ENCODE assay signal across 22 cellular contexts in genomic region chr2:47019991-47020681, GRCh38.
DNase-seq lines count a peak whose midpoint lies in the region; ATAC-seq, FAIRE-seq and TF ChIP-seq lines count a peak whose summit lies in the region.
"Had no signal": no experiment of that assay in that cellular context is flagged by ENCODE, and none has a peak within 500 bp of the region (broad histone marks: within the 10 kb centered on the region; RNA-seq: fewer than 3 reads in every experiment).

No MANE protein-coding gene starts in this region.

- no peaks in the 10 kb centered on the region for H3K9me1 ChIP-seq in K562 (ENCODE audit: control insufficient read depth, insufficient read depth, low read length)

- H3K27me3 Mint-ChIP-seq in stimulated activated naive B cell treated with anti-CD40 and anti-IgM and Interleukin-4, amounts not matched to agents 10 μg/mL and 1 μg/mL and 100 μg/mL, for 72 hours: no peaks in the 10 kb centered on the region
- H3K27me3 Mint-ChIP-seq: activated naive CD8-positive, alpha-beta T cell treated with anti-CD3 and anti-CD28 coated beads, Interleukin-2, amount 10 ng/mL, durations not matched to agents 7 days and 5 days; CD4-positive, alpha-beta T cell had no signal

- H3K27ac Mint-ChIP-seq in stimulated activated naive B cell treated with anti-CD40 and anti-IgM and Interleukin-4, amounts not matched to agents 10 μg/mL and 1 μg/mL and 100 μg/mL, for 72 hours: peak overlapping the region; percentile 84
- H3K27ac Mint-ChIP-seq: activated naive CD8-positive, alpha-beta T cell treated with anti-CD3 and anti-CD28 coated beads, Interleukin-2, amount 10 ng/mL, durations not matched to agents 7 days and 5 days; CD4-positive, alpha-beta T cell; T-helper 1 cell treated with Interleukin-12 subunit alpha and Interleukin-12 subunit beta and Interleukin-4 antibody, amounts not matched to agents 30 μg/mL and 1 μg/mL, for 36 hours had no signal

- ATAC-seq in K562 (no peak), HG03139 (IDR thresholded peaks at IDR 0.05; ENCODE audit: unreplicated experiment) (no peak)
- no peak for ATAC-seq in stimulated activated naive B cell treated with anti-CD40 and anti-IgM and Interleukin-4, amounts not matched to agents 10 μg/mL and 1 μg/mL and 100 μg/mL, for 72 hours (replicated peaks)
- ATAC-seq: HepG2 had no signal

- no peak for TF ChIP-seq POLR2A in K562 (conservative IDR thresholded peaks at IDR 0.05)

- peaks cover 39 to 51% of the 10 kb centered on the region in 2 donors for H3K36me3 Mint-ChIP-seq in stimulated activated naive B cell treated with anti-CD40 and anti-IgM and Interleukin-4, amounts not matched to agents 10 μg/mL and 1 μg/mL and 100 μg/mL, for 72 hours

- intact Hi-C loops in K562 (cut with micrococcal nuclease): no loop called here

- H3K4me2 ChIP-seq in KMS-11 (peak overlapping the region; percentile 36; the same call in 1 of the 2 replicates), K562 (ENCODE audit: insufficient read depth, low read length) (no peak overlapping the region)

- WGBS in K562 (ENCODE audit: insufficient coverage, low coverage, missing lambda C conversion rate): 73% methylated on average over 13 of the region's 13 CpGs

- no peaks in the 10 kb centered on the region for H3K9me3 Mint-ChIP-seq in stimulated activated naive B cell treated with anti-CD40 and anti-IgM and Interleukin-4, amounts not matched to agents 10 μg/mL and 1 μg/mL and 100 μg/mL, for 72 hours
- H3K9me3 Mint-ChIP-seq: activated naive CD8-positive, alpha-beta T cell treated with anti-CD3 and anti-CD28 coated beads, Interleukin-2, amount 10 ng/mL, durations not matched to agents 7 days and 5 days; CD4-positive, alpha-beta T cell; T-helper 1 cell treated with Interleukin-12 subunit alpha and Interleukin-12 subunit beta and Interleukin-4 antibody, amounts not matched to agents 30 μg/mL and 1 μg/mL, for 36 hours had no signal

- in situ Hi-C loops in K562 (cut with MboI): no loop called here
- in situ Hi-C loops in GM13977 (cut with MboI; ENCODE audit: low pct_unique_long_range_greater_than_20kb, low sequenced_read_pairs, unreplicated experiment): no loop called here

- no TSS peak for BruUV-seq in K562 (replicated peaks; lab: Mats Ljungman, UMichigan)

- peak overlapping the region; percentile 68 for H3K27ac ChIP-seq in KMS-11
- no peak overlapping the region for H3K27ac ChIP-seq in K562 (ENCODE audit: extremely low read depth, low read depth, low read length)
- H3K27ac ChIP-seq in right atrium auricular region: peak overlapping the region; percentile 78
- H3K27ac ChIP-seq: GM23248, SJSA1 had no signal

- H3K4me3 ChIP-seq in KMS-11 (IDR thresholded peaks at IDR 0.05; ENCODE audit: insufficient read depth, low read depth, low read length): no peak overlapping the region
- H3K4me3 ChIP-seq in K562: no peak overlapping the region
- H3K4me3 ChIP-seq in right atrium auricular region: no peak overlapping the region
- H3K4me3 ChIP-seq: GM23248, SJSA1, spleen had no signal

- no peak overlapping the region for H3K4me3 Mint-ChIP-seq in stimulated activated naive B cell treated with anti-CD40 and anti-IgM and Interleukin-4, amounts not matched to agents 10 μg/mL and 1 μg/mL and 100 μg/mL, for 72 hours
- H3K4me3 Mint-ChIP-seq: activated naive CD8-positive, alpha-beta T cell treated with anti-CD3 and anti-CD28 coated beads, Interleukin-2, amount 10 ng/mL, durations not matched to agents 7 days and 5 days; CD4-positive, alpha-beta T cell; T-helper 1 cell treated with Interleukin-12 subunit alpha and Interleukin-12 subunit beta and Interleukin-4 antibody, amounts not matched to agents 30 μg/mL and 1 μg/mL, for 36 hours had no signal

- H3K27me3 ChIP-seq in KMS-11 (ENCODE audit: insufficient read depth, low read depth) (no peaks in the 10 kb centered on the region), K562 (ENCODE audit: control insufficient read depth in 2 of 2, insufficient read depth in 2 of 2, low read length in 2 of 2) (no peaks in the 10 kb centered on the region), right atrium auricular region (no peaks in the 10 kb centered on the region)
- H3K27me3 ChIP-seq: SJSA1, spleen had no signal

- H2AFZ ChIP-seq in KMS-11 (ENCODE audit: low read depth) (no peak overlapping the region), K562 (ENCODE audit: low read depth, low read length) (no peak overlapping the region)
- H2AFZ ChIP-seq: GM23248 had no signal

- no peak for TF ChIP-seq CTCF in KMS-11 (conservative IDR thresholded peaks at IDR 0.05; ENCODE audit: low read depth, low read length)
- TF ChIP-seq CTCF in K562 (IDR thresholded peaks at IDR 0.05 in 2 of 3, conservative IDR thresholded peaks at IDR 0.05 in 1 of 3; ENCODE audit: insufficient read depth in 2 of 3, low read depth in 1 of 3, low read length in 3 of 3): no peak
- TF ChIP-seq CTCF in right atrium auricular region (IDR thresholded peaks at IDR 0.05): no peak
- no peak for TF ChIP-seq CTCF in GM13977 (IDR thresholded peaks at IDR 0.05; ENCODE audit: extremely low read depth, insufficient read depth, missing control alignments)

- H4K20me1 ChIP-seq in KMS-11 (ENCODE audit: insufficient read depth): no peaks in the 10 kb centered on the region
- no peaks in the 10 kb centered on the region for H4K20me1 ChIP-seq in K562 (replicated peaks; ENCODE audit: control insufficient read depth, insufficient read depth, low read length)

- no peak for FAIRE-seq in K562 (lab: Jason Lieb, UNC)
- FAIRE-seq: frontal cortex, HepG2 had no signal

- TF ChIP-seq EP300 in K562 (IDR thresholded peaks at IDR 0.05; ENCODE audit: low read length): no peak

- CTCF ChIA-PET in K562 (lab: Yijun Ruan, JAX; ENCODE audit: low intra/inter-chr PET ratio): interaction anchor here (0.5 kb wide), 1 partner anchor 1004 kb away, joined by 5 read pairs; no protein-coding TSS in a partner anchor

- H3K9me3 ChIP-seq in K562 (replicated peaks; ENCODE audit: control insufficient read depth, insufficient read depth, low read depth, low read length): no peaks in the 10 kb centered on the region
- no peaks in the 10 kb centered on the region for H3K9me3 ChIP-seq in right atrium auricular region
- H3K9me3 ChIP-seq: SJSA1, spleen had no signal

- DNase-seq in K562 (ENCODE audit: extremely low read depth in 1 of 4, low spot score in 3 of 4): no peak
- DNase-seq in right atrium auricular region (ENCODE audit: low spot score): no peak
- DNase-seq in stimulated activated naive B cell treated with anti-CD40 and anti-IgM and Interleukin-4, amounts not matched to agents 10 μg/mL and 1 μg/mL and 100 μg/mL, for 72 hours: no peak
- DNase-seq in Kasumi-1 (lab: John Stamatoyannopoulos, UW): no peak
- DNase-seq in T-helper 2 cell: no peak
- DNase-seq in GM13977 (ENCODE audit: low spot score): no peak
- DNase-seq: activated CD4-positive, alpha-beta T cell treated with anti-CD3 and anti-CD28 coated beads, Interleukin-2, amount 50 U/mL, for 1 hour; activated CD8-positive, alpha-beta memory T cell treated with anti-CD3 and anti-CD28 coated beads, Interleukin-2, amount 50 U/mL, for 4 hours; activated naive CD8-positive, alpha-beta T cell treated with anti-CD3 and anti-CD28 coated beads, Interleukin-2, amount 10 ng/mL, durations not matched to agents 7 days and 5 days; CD4-positive, alpha-beta T cell; erythroblast; GDM1; GM23248; NCI-H1694 treated with DMSO at 0.1 percent for 48 hours; NCI-H2227 treated with DMSO at 0.1 percent for 48 hours; spleen had no signal

- peaks cover 45% of the 10 kb centered on the region for H3K4me1 ChIP-seq in KMS-11 (ENCODE audit: low read depth, poor library complexity, severe bottlenecking)
- H3K4me1 ChIP-seq in K562 (replicated peaks in 1 of 2; ENCODE audit: control insufficient read depth in 2 of 2, insufficient read depth in 2 of 2, low read length in 2 of 2): peaks cover 3 to 5% of the 10 kb centered on the region in 2 experiments; a peak in 3 of 5 replicates
- H3K4me1 ChIP-seq in right atrium auricular region: peaks cover 0 to 67% of the 10 kb centered on the region in 2 donors
- H3K4me1 ChIP-seq: SJSA1 had no signal

- H3K4me1 Mint-ChIP-seq in stimulated activated naive B cell treated with anti-CD40 and anti-IgM and Interleukin-4, amounts not matched to agents 10 μg/mL and 1 μg/mL and 100 μg/mL, for 72 hours: peaks cover 2 to 15% of the 10 kb centered on the region in 2 donors

- H3K79me2 ChIP-seq in KMS-11 (ENCODE audit: insufficient read depth, low read depth) (no peaks in the 10 kb centered on the region), K562 (ENCODE audit: control insufficient read depth, insufficient read depth, low read length) (no peaks in the 10 kb centered on the region)

- H3K36me3 ChIP-seq in KMS-11 (ENCODE audit: insufficient read depth): no peaks in the 10 kb centered on the region; the same call in 1 of the 2 replicates
- peaks cover 5% of the 10 kb centered on the region; the same call in 2 of the 3 replicates for H3K36me3 ChIP-seq in K562 (ENCODE audit: control insufficient read depth, insufficient read depth, low read length)
- peaks cover 23% of the 10 kb centered on the region for H3K36me3 ChIP-seq in right atrium auricular region

- POLR2A ChIA-PET in K562 (lab: Yijun Ruan, JAX): interaction anchor here (0.6 to 0.9 kb wide), 3 partner anchors 42 to 1297 kb away, joined by 3 to 5 read pairs (median 3); no protein-coding TSS in a partner anchor

- H3K9ac ChIP-seq in KMS-11 (peak overlapping the region; percentile 21; the same call in 1 of the 2 replicates), K562 (ENCODE audit: insufficient read depth in 1 of 2, low read depth in 2 of 2, low read length in 2 of 2) (0 out of 4 replicates have a peak overlapping the region, but pooled peaks of 1 of the 2 experiments have one; percentile 10)
- H3K9ac ChIP-seq: GM23248 had no signal

- TF ChIP-seq RAD21 in K562 (CRISPR knock-in tag; conservative IDR thresholded peaks at IDR 0.05 in 1 of 2, IDR thresholded peaks at IDR 0.05 in 1 of 2): no peak
